In genomic region chr10:22366771-22367170, GRCh38 we compare ENCODE assay signal across 1 cellular context.
TF ChIP-seq lines count a peak whose summit lies in the region.

No MANE protein-coding gene starts in this region.

TF ChIP-seq in HCT116, 20 proteins besides CTCF, POLR2A, EP300 and RAD21:
- TF ChIP-seq FOSL1 (IDR thresholded peaks at IDR 0.05; ENCODE audit: low read depth) = no peak
- no peak for TF ChIP-seq CEBPB (IDR thresholded peaks at IDR 0.05; ENCODE audit: low read depth)
- TF ChIP-seq EZH2phosphoT487 (IDR thresholded peaks at IDR 0.05; ENCODE audit: borderline replicate concordance) = no peak
- TF ChIP-seq REST (IDR thresholded peaks at IDR 0.05; ENCODE audit: low read depth) = no peak
- TF ChIP-seq EZH2 (IDR thresholded peaks at IDR 0.05) = no peak
- no peak for TF ChIP-seq ZFX (IDR thresholded peaks at IDR 0.05)
- no peak for TF ChIP-seq ZBTB33 (IDR thresholded peaks at IDR 0.05; ENCODE audit: extremely low read depth, insufficient replicate concordance, low read length)
- TF ChIP-seq ATF3 (IDR thresholded peaks at IDR 0.05) = no peak
- no peak for TF ChIP-seq SIN3A (IDR thresholded peaks at IDR 0.05; ENCODE audit: low read depth)
- TF ChIP-seq TCF7L2 (IDR thresholded peaks at IDR 0.05; ENCODE audit: borderline replicate concordance, extremely low read depth, insufficient read depth, insufficient read length) = no peak
- TF ChIP-seq JUND (IDR thresholded peaks at IDR 0.05) = no peak
- no peak for TF ChIP-seq CBX3 (IDR thresholded peaks at IDR 0.05; ENCODE audit: low read depth)
- TF ChIP-seq POLR2AphosphoS5 (IDR thresholded peaks at IDR 0.05; ENCODE audit: low read depth, low read length) = no peak
- no peak for TF ChIP-seq ELF1 (IDR thresholded peaks at IDR 0.05; ENCODE audit: borderline replicate concordance, low read depth)
- TF ChIP-seq EGR1 (IDR thresholded peaks at IDR 0.05; ENCODE audit: low read depth) = no peak
- TF ChIP-seq SRF (IDR thresholded peaks at IDR 0.05; ENCODE audit: low read depth) = no peak
- no peak for TF ChIP-seq SP1 (IDR thresholded peaks at IDR 0.05; ENCODE audit: low read depth)
- no peak for TF ChIP-seq ZNF274 (IDR thresholded peaks at IDR 0.05; ENCODE audit: low read depth, low read length)
- TF ChIP-seq YY1 (IDR thresholded peaks at IDR 0.05; ENCODE audit: extremely low read depth, insufficient replicate concordance, low read depth, low read length) = no peak
TF ChIP-seq in HCT116: peak in this region for 0.
